In the genomic region with DNA sequence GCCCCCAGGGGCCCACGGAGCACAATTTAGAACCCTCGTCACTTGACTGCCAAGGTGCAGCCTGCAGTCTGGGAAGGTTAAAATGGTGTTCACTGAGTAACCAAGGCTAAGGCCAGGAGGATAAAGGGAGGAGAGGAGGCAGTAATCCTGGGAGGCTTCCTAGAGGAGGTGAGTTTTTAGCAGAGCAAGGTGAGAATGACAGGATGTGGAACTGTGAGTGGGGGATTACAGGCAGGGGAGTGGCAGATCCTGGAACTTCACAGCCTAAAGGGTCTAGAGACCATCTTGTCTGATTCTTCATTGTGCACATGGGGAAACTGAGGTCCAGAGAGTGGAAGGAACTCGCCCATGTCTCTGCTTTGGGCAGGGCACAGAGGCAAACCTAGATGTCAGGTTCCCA, we compare ENCODE assay signal across 23 cellular contexts. TPM values are rescaled to one million over a fixed set of nuclear protein-coding genes. Genes with fewer than 3 reads are reported as not detected.
DNase-seq lines count a peak whose midpoint lies in the region; ATAC-seq, FAIRE-seq and TF ChIP-seq lines count a peak whose summit lies in the region.
"Had no signal": no experiment of that assay in that cellular context is flagged by ENCODE, and none has a peak within 500 bp of the region (broad histone marks: within the 10 kb centered on the region; RNA-seq: fewer than 3 reads in every experiment).

No MANE protein-coding gene starts in this region.

- CTCF ChIA-PET in A549 (lab: Yijun Ruan, JAX) = no interaction called here
- CTCF ChIA-PET in K562 (lab: Yijun Ruan, JAX; ENCODE audit: low intra/inter-chr PET ratio) = no interaction called here

- BruUV-seq in K562 (replicated peaks; lab: Mats Ljungman, UMichigan) = no TSS peak

- no peak overlapping the region for H3K4me3 ChIP-seq in A549
- no peak overlapping the region for H3K4me3 ChIP-seq in K562
- H3K4me3 ChIP-seq in neuronal stem cell (ENCODE audit: low read length in 2 of 2) = no peak overlapping the region
- H3K4me3 ChIP-seq: BLaER1 treated with 17β-estradiol and CSF1 and Interleukin-3, amounts not matched to agents 10 nM and 100 nM had no signal

- peak overlapping the region; percentile 14 for H3K14ac ChIP-seq in neuronal stem cell (ENCODE audit: low read length)

- intact Hi-C loops in K562 (cut with micrococcal nuclease) = no loop called here

- H2AFZ ChIP-seq in K562 (ENCODE audit: low read depth, low read length) (no peak overlapping the region), neuronal stem cell (ENCODE audit: low read length) (no peak overlapping the region)

- H2BK120ac ChIP-seq in neuronal stem cell (ENCODE audit: low read depth, low read length) = no peak overlapping the region

- H3K9ac ChIP-seq in K562 (ENCODE audit: insufficient read depth in 1 of 2, low read depth in 2 of 2, low read length in 2 of 2) = no peak overlapping the region
- no peak overlapping the region for H3K9ac ChIP-seq in neuronal stem cell (ENCODE audit: low read depth, low read length, poor library complexity)
- H3K9ac ChIP-seq: BLaER1 treated with 17β-estradiol and CSF1 and Interleukin-3, amounts not matched to agents 10 nM and 100 nM had no signal

- no peak overlapping the region for H3K4ac ChIP-seq in neuronal stem cell (ENCODE audit: low read length)

- H3K79me1 ChIP-seq in neuronal stem cell (ENCODE audit: low read depth, low read length) = no peaks in the 10 kb centered on the region

- no peak overlapping the region for H4K8ac ChIP-seq in neuronal stem cell (ENCODE audit: low read depth, low read length)

- peak overlapping the region; percentile 27 to 30 for H3K27ac Mint-ChIP-seq in effector memory CD8-positive, alpha-beta T cell
- H3K27ac Mint-ChIP-seq: B cell; CD4-positive, alpha-beta T cell; CD8-positive, alpha-beta T cell had no signal

- no peak overlapping the region for H3K18ac ChIP-seq in neuronal stem cell (ENCODE audit: low read length)

- POLR2A ChIA-PET in A549 (lab: Yijun Ruan, JAX) = no interaction called here
- POLR2A ChIA-PET in K562 (lab: Yijun Ruan, JAX) = no interaction called here

- H3K4me2 ChIP-seq in A549 (no peak overlapping the region), K562 (ENCODE audit: insufficient read depth, low read length) (no peak overlapping the region), neuronal stem cell (ENCODE audit: insufficient read depth, low read length, poor library complexity, severe bottlenecking) (no peak overlapping the region)

- H2BK5ac ChIP-seq in neuronal stem cell (ENCODE audit: low read length) = no peak overlapping the region

- H2BK12ac ChIP-seq in neuronal stem cell (ENCODE audit: low read length) = no peak overlapping the region

- H3K4me3 Mint-ChIP-seq in effector memory CD8-positive, alpha-beta T cell = no peak overlapping the region
- H3K4me3 Mint-ChIP-seq: B cell; CD4-positive, alpha-beta T cell; CD8-positive, alpha-beta T cell had no signal

- peaks cover 14 to 38% of the 10 kb centered on the region in 2 donors for H3K27me3 Mint-ChIP-seq in effector memory CD8-positive, alpha-beta T cell
- H3K27me3 Mint-ChIP-seq: CD4-positive, alpha-beta T cell had no signal

- no peaks in the 10 kb centered on the region for H3K9me3 Mint-ChIP-seq in effector memory CD8-positive, alpha-beta T cell
- H3K9me3 Mint-ChIP-seq: CD4-positive, alpha-beta T cell; CD8-positive, alpha-beta T cell had no signal

- H3K27ac ChIP-seq in A549 (no peak overlapping the region), K562 (ENCODE audit: extremely low read depth, low read depth, low read length) (no peak overlapping the region), neuronal stem cell (replicated peaks; ENCODE audit: low read length) (no peak overlapping the region)
- H3K27ac ChIP-seq: 22Rv1; BLaER1 treated with 17β-estradiol and CSF1 and Interleukin-3, amounts not matched to agents 10 nM and 100 nM; C4-2B had no signal

- TF ChIP-seq RAD21 in A549 (conservative IDR thresholded peaks at IDR 0.05 in 1 of 2, IDR thresholded peaks at IDR 0.05 in 1 of 2) (no peak), K562 (CRISPR knock-in tag; conservative IDR thresholded peaks at IDR 0.05 in 1 of 2, IDR thresholded peaks at IDR 0.05 in 1 of 2) (no peak)

- ATAC-seq in A549 (no peak), K562 (no peak)
- ATAC-seq in effector memory CD8-positive, alpha-beta T cell (replicated peaks) = no peak
- ATAC-seq: CD8-positive, alpha-beta T cell had no signal

- TF ChIP-seq CTCF in A549 (IDR thresholded peaks at IDR 0.05) = no peak
- no peak for TF ChIP-seq CTCF in K562 (IDR thresholded peaks at IDR 0.05 in 2 of 3, conservative IDR thresholded peaks at IDR 0.05 in 1 of 3; ENCODE audit: insufficient read depth in 2 of 3, low read depth in 1 of 3, low read length in 3 of 3)

- H3K4me1 ChIP-seq in A549 (no peaks in the 10 kb centered on the region), K562 (replicated peaks in 1 of 2; ENCODE audit: control insufficient read depth in 2 of 2, insufficient read depth in 2 of 2, low read length in 2 of 2) (peaks cover 0 to 7% of the 10 kb centered on the region in 2 experiments; a peak in 1 of 5 replicates), neuronal stem cell (ENCODE audit: control insufficient read depth in 2 of 2, insufficient read depth in 1 of 2, low read depth in 1 of 2, low read length in 2 of 2) (peaks cover 0 to 2% of the 10 kb centered on the region in 2 donors)
- H3K4me1 ChIP-seq: Caco-2 had no signal

- peak overlapping the region; percentile 66 for H2AK5ac ChIP-seq in neuronal stem cell (ENCODE audit: low read depth, low read length)

- H3K36me3 Mint-ChIP-seq in effector memory CD8-positive, alpha-beta T cell (ENCODE audit: insufficient read depth) = peaks cover 2% of the 10 kb centered on the region
- H3K36me3 Mint-ChIP-seq: CD8-positive, alpha-beta T cell had no signal

- H3K36me3 ChIP-seq in K562 (ENCODE audit: control insufficient read depth, insufficient read depth, low read length) = no peaks in the 10 kb centered on the region
- H3K36me3 ChIP-seq in neuronal stem cell (replicated peaks in 1 of 2; ENCODE audit: control insufficient read depth in 2 of 2, insufficient read depth in 2 of 2, low read length in 2 of 2) = no peaks in the 10 kb centered on the region
- H3K36me3 ChIP-seq: BLaER1 treated with 17β-estradiol and CSF1 and Interleukin-3, amounts not matched to agents 10 nM and 100 nM had no signal

- no peak for TF ChIP-seq POLR2A in A549 (IDR thresholded peaks at IDR 0.05; ENCODE audit: low read length)
- TF ChIP-seq POLR2A in K562 (conservative IDR thresholded peaks at IDR 0.05) = no peak

- H4K91ac ChIP-seq in neuronal stem cell (ENCODE audit: low read depth, low read length, poor library complexity) = no peak overlapping the region

- no peaks in the 10 kb centered on the region for H3K79me2 ChIP-seq in K562 (ENCODE audit: control insufficient read depth, insufficient read depth, low read length)

- WGBS in A549 (ENCODE audit: missing lambda C conversion rate) = 80% methylated on average over 3 of the region's 3 CpGs
- 0% methylated on average over 3 of the region's 3 CpGs for WGBS in K562 (ENCODE audit: insufficient coverage, low coverage, missing lambda C conversion rate)
- no CpG with 5 or more reads among the region's 3 CpGs for WGBS in neuronal stem cell (ENCODE audit: extremely low coverage in 2 of 2, insufficient read length in 2 of 2, insufficient replicate concordance in 1 of 2), 2 donors

- H3K27me3 ChIP-seq in K562 (ENCODE audit: control insufficient read depth in 2 of 2, insufficient read depth in 2 of 2, low read length in 2 of 2) (peaks cover 24 to 72% of the 10 kb centered on the region in 2 experiments), neuronal stem cell (ENCODE audit: control insufficient read depth in 3 of 3, insufficient read depth in 3 of 3, low read depth in 1 of 3, low read length in 3 of 3) (peaks cover 0 to 28% (median 0%) of the 10 kb centered on the region in 3 experiments)
- H3K27me3 ChIP-seq: BLaER1 treated with 17β-estradiol and CSF1 and Interleukin-3, amounts not matched to agents 10 nM and 100 nM had no signal

- H2BK15ac ChIP-seq in neuronal stem cell (ENCODE audit: low read length) = peak overlapping the region; percentile 39

- H3K9me3 ChIP-seq in A549 = no peaks in the 10 kb centered on the region
- no peaks in the 10 kb centered on the region for H3K9me3 ChIP-seq in K562 (replicated peaks; ENCODE audit: control insufficient read depth, insufficient read depth, low read depth, low read length)
- no peaks in the 10 kb centered on the region for H3K9me3 ChIP-seq in neuronal stem cell (replicated peaks in 1 of 2; ENCODE audit: control insufficient read depth in 2 of 2, insufficient read depth in 1 of 2, low read depth in 1 of 2, low read length in 2 of 2)
- H3K9me3 ChIP-seq: BLaER1 treated with 17β-estradiol and CSF1 and Interleukin-3, amounts not matched to agents 10 nM and 100 nM; Caco-2 had no signal

- in situ Hi-C loops in K562 (cut with MboI) = no loop called here

- no peaks in the 10 kb centered on the region for H3K9me1 ChIP-seq in K562 (ENCODE audit: control insufficient read depth, insufficient read depth, low read length)

- H3K4me1 Mint-ChIP-seq in effector memory CD8-positive, alpha-beta T cell (ENCODE audit: low read depth in 2 of 2) = no peaks in the 10 kb centered on the region
- H3K4me1 Mint-ChIP-seq: B cell had no signal

- FAIRE-seq in A549 (lab: Jason Lieb, UNC) (no peak), K562 (lab: Jason Lieb, UNC) (no peak)
- FAIRE-seq: D721Med, G401.6, GM12891, GM19239 had no signal

- TF ChIP-seq EP300 in A549 (IDR thresholded peaks at IDR 0.05) (no peak), K562 (IDR thresholded peaks at IDR 0.05; ENCODE audit: low read length) (no peak)

- DNase-seq in A549 (ENCODE audit: low read depth in 1 of 2, low spot score in 1 of 2) = no peak
- DNase-seq in K562 (ENCODE audit: extremely low read depth in 1 of 4, low spot score in 3 of 4) = no peak
- no peak for DNase-seq in effector memory CD8-positive, alpha-beta T cell
- DNase-seq in neuronal stem cell (ENCODE audit: low spot score) = no peak
- no peak for DNase-seq in HK-2 (ENCODE audit: unreplicated experiment)
- no peak for DNase-seq in NCI-H748 (lab: John Stamatoyannopoulos, UW; ENCODE audit: unreplicated experiment)
- no peak for DNase-seq in NCI-H187 treated with DMSO at 0.1 percent for 48 hours (lab: John Stamatoyannopoulos, UW)
- DNase-seq: AML-193; Caco-2; Calu3; CD4-positive, alpha-beta T cell; CD8-positive, alpha-beta T cell; DMS79 treated with DMSO at 0.1 percent for 48 hours; GF-D8 had no signal

- H3K23ac ChIP-seq in neuronal stem cell (ENCODE audit: low read depth, low read length, poor library complexity) = no peak overlapping the region

- peaks cover 4% of the 10 kb centered on the region; the same call in 1 of the 2 replicates for H4K20me1 ChIP-seq in K562 (replicated peaks; ENCODE audit: control insufficient read depth, insufficient read depth, low read length)
- H4K20me1 ChIP-seq: BLaER1 treated with 17β-estradiol and CSF1 and Interleukin-3, amounts not matched to agents 10 nM and 100 nM had no signal

RNA-seq across cellular contexts. Expression of a gene that starts 42.5 kb away (rescaled TPM):
- 32.5 and 36.9 TPM in 2 replicates for polyA plus RNA-seq in A549 (2011; rRNA removed)
- 13.7 and 16.0 TPM in 2 replicates for polyA plus RNA-seq in A549 (2012; cell fraction: cytosol; rRNA removed)
- polyA plus RNA-seq in A549 (2012; cell fraction: nucleus; rRNA removed) = 8.3 and 11.0 TPM in 2 replicates
- polyA plus RNA-seq in A549 (2017; fragmentation: RNase III; extraction: RNeasy Plus Mini Kit Qiagen cat#74134 plus additional on column Dnase treatment) = 11.3 to 12.9 TPM (median 11.8 TPM) in 3 replicates
- polyA minus RNA-seq in A549 (2011; rRNA and poly(A)+ RNA removed) = 17.1 and 24.9 TPM in 2 replicates
- total RNA-seq in K562 (2011; cell fraction: chromatin; rRNA removed; ENCODE audit: low replicate concordance) = 1.7 and 3.4 TPM in 2 replicates
- total RNA-seq in K562 (2011; cell fraction: nucleolus; rRNA removed) = 2.6 and 4.0 TPM in 2 replicates
- total RNA-seq in K562 (2011; cell fraction: nucleoplasm; rRNA removed) = 1.6 and 2.4 TPM in 2 replicates
- total RNA-seq in K562 (2014; rRNA removed) = 4.6 and 4.8 TPM in 2 replicates
- total RNA-seq in K562 (2014; rRNA removed; fragmentation: Illumina TruSeq; extraction: Trizol) = 2.2 and 4.2 TPM in 2 replicates
- 1.5 and 1.7 TPM in 2 replicates for total RNA-seq in K562 (2015; rRNA removed; fragmentation: Illumina TruSeq; extraction: Trizol)
- total RNA-seq in K562 (2021) = 3.7 TPM in 2 replicates
- polyA plus RNA-seq in K562 (2011; rRNA removed) = 2.9 and 4.7 TPM in 2 replicates
- 3.0 and 5.3 TPM in 2 replicates for polyA plus RNA-seq in K562 (2011; cell fraction: cytosol; rRNA removed)
- 1.8 and 3.1 TPM in 2 replicates for polyA plus RNA-seq in K562 (2011; cell fraction: nucleus; rRNA removed)
- polyA plus RNA-seq in K562 (2012) = 2.6 and 82.8 TPM in 2 replicates
- polyA plus RNA-seq in K562 (2014; fragmentation: Illumina TruSeq; extraction: Trizol) = 5.7 and 5.9 TPM in 2 replicates
- polyA plus RNA-seq in K562 (2014; fragmentation: Nextera tagmentation; extraction: Ambion mirVana) = 1 to 10 TPM; 1.7 to 3.6 TPM
- 3.8 and 6.5 TPM in 2 replicates for polyA plus RNA-seq in K562 (2014; rRNA removed)
- polyA minus RNA-seq in K562 (2011; rRNA and poly(A)+ RNA removed) = 1.8 and 4.5 TPM in 2 replicates
- 13.4 and 14.5 TPM in 2 replicates for polyA minus RNA-seq in K562 (2011; cell fraction: cytosol; rRNA and poly(A)+ RNA removed)
- 2.6 and 3.0 TPM in 2 replicates for polyA minus RNA-seq in K562 (2011; cell fraction: nucleus; rRNA and poly(A)+ RNA removed)
- 19.7 TPM for polyA plus RNA-seq in neuronal stem cell (2013, experiment 1 of 2)
- polyA plus RNA-seq in neuronal stem cell (2013, experiment 2 of 2) = 19.8 TPM
- total RNA-seq: A172; CD4-positive, alpha-beta T cell; CD8-positive, alpha-beta T cell had no signal
